In genomic region chr14:102927346-102927877, GRCh38 we compare ENCODE assay signal across 13 cellular contexts. TPM values are rescaled to one million over a fixed set of nuclear protein-coding genes. Genes with fewer than 3 reads are reported as not detected.
A peak's percentile ranks its signal among the peaks of the same experiment; 100 is the strongest.
DNase-seq lines count a peak whose midpoint lies in the region; ATAC-seq, FAIRE-seq and TF ChIP-seq lines count a peak whose summit lies in the region.
"Had no signal": no experiment of that assay in that cellular context is flagged by ENCODE, and none has a peak within 500 bp of the region (broad histone marks: within the 10 kb centered on the region; RNA-seq: fewer than 3 reads in every experiment).

No MANE protein-coding gene starts in this region.

- FAIRE-seq in GM12891 (lab: Jason Lieb, UNC) = peak; percentile 20
- FAIRE-seq: K562 had no signal

- CTCF ChIA-PET in GM10248 (lab: Yijun Ruan, JAX) = interaction anchor here (1.4 kb wide), 1 partner anchor 10 kb away, joined by 5 read pairs; no protein-coding TSS in a partner anchor

- no peak for TF ChIP-seq CTCF in GM10248 (IDR thresholded peaks at IDR 0.05; ENCODE audit: control extremely low read depth, extremely low read depth, low read depth, missing control alignments)

- TF ChIP-seq POLR2A in GM12891 (IDR thresholded peaks at IDR 0.05; ENCODE audit: low read depth, low read length) = no peak

- POLR2A ChIA-PET in GM10248 (lab: Yijun Ruan, JAX) = no interaction called here

- no peak for ATAC-seq in sciatic nerve
- no peak for ATAC-seq in SK-N-SH treated with all-trans-retinoic acid at 6 μM for 48 hours
- ATAC-seq: K562 had no signal

- DNase-seq in GM12891 (ENCODE audit: insufficient read length, low spot score) (no peak), SW480 (ENCODE audit: low spot score) (peak; percentile 74), kidney tubule cell (ENCODE audit: low spot score) (peak; percentile 23), sciatic nerve (ENCODE audit: low spot score) (peak; percentile 56), NCI-H510A (lab: John Stamatoyannopoulos, UW) (no peak), GM10248 (ENCODE audit: extremely low spot score) (no peak), NCI-H82 treated with DMSO at 0.1 percent for 48 hours (lab: John Stamatoyannopoulos, UW; ENCODE audit: unreplicated experiment) (no peak)
- DNase-seq: activated naive CD4-positive, alpha-beta T cell treated with Interleukin-2 at 50 U/mL for 16 hours; DMS153; effector CD4-positive, alpha-beta T cell; SHP77 had no signal

- intact Hi-C loops in sciatic nerve (cut with DNase I) = loop anchor here (10.0 kb wide), 1 partner anchor 153 kb away; the partner anchor contains the start of gene TRAF3

TF ChIP-seq in GM12891, 5 proteins besides CTCF, POLR2A, EP300 and RAD21:
- no peak for TF ChIP-seq PAX5 (IDR thresholded peaks at IDR 0.05; ENCODE audit: insufficient read depth, low read length, severe bottlenecking)
- no peak for TF ChIP-seq POLR2AphosphoS5 (IDR thresholded peaks at IDR 0.05; ENCODE audit: low read depth, low read length)
- TF ChIP-seq TAF1 (IDR thresholded peaks at IDR 0.05; ENCODE audit: low read depth, low read length) = no peak
- no peak for TF ChIP-seq SPI1 (IDR thresholded peaks at IDR 0.05; ENCODE audit: low read depth, low read length)
- no peak for TF ChIP-seq POU2F2 (IDR thresholded peaks at IDR 0.05; ENCODE audit: low read depth, low read length)

TF ChIP-seq in SK-N-SH treated with all-trans-retinoic acid at 6 μM for 48 hours, 23 proteins besides CTCF, POLR2A, EP300 and RAD21:
- TF ChIP-seq ZNF70 (CRISPR knock-in tag; IDR thresholded peaks at IDR 0.05) (no peak), ARNTL (CRISPR knock-in tag; IDR thresholded peaks at IDR 0.05; ENCODE audit: borderline replicate concordance, low read depth) (no peak), ZNF8 (CRISPR knock-in tag; IDR thresholded peaks at IDR 0.05) (no peak), ZNF565 (CRISPR knock-in tag; conservative IDR thresholded peaks at IDR 0.05; ENCODE audit: low read depth) (no peak), POU6F1 (CRISPR knock-in tag; IDR thresholded peaks at IDR 0.05; ENCODE audit: borderline replicate concordance, low read depth) (no peak)

RNA-seq across cellular contexts. Expression of gene AMN, which starts 4.9 kb away (rescaled TPM):
- 0.50 TPM for polyA plus RNA-seq in GM12891 (2012; ENCODE audit: low read depth, missing spikeins)
- 0.40 TPM for total RNA-seq in sciatic nerve
- polyA plus RNA-seq: K562 had no signal

Comparison
In these comparisons a context has a peak if more than half of its experiments do, and no peak if none do; other contexts are left out.
1. DNase-seq: peak in SW480 (single experiment), kidney tubule cell (single experiment) and sciatic nerve (single experiment); none in GM12891 (single experiment), NCI-H510A (single experiment), GM10248 (single experiment) and NCI-H82 treated with DMSO at 0.1 percent for 48 hours (single experiment).